ENCODE assay signal across 24 cellular contexts in the genomic region with DNA sequence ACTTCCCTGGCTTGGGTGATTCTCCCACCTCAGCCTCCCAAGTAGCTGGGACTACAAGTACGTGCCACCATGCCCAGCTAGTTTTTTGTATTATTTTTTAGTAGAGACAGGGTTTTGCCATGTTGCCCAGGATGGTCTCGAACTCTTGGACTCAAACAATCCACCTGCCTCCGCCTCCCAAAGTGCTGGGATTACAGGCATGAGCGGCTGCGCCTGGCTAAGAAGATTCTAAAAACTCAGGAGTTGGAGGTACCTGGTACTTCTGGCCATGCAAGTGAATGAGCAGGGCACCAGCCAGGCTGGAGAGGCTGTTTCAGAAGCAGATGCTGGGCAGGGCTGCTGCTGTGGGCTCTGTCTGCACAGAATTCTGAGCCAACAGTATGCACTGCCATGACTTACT. TPM values are rescaled to one million over a fixed set of nuclear protein-coding genes. Genes with fewer than 3 reads are reported as not detected.
A peak's percentile ranks its signal among the peaks of the same experiment; 100 is the strongest.
DNase-seq lines count a peak whose midpoint lies in the region; ATAC-seq and TF ChIP-seq lines count a peak whose summit lies in the region.
"Had no signal": no experiment of that assay in that cellular context is flagged by ENCODE, and none has a peak within 500 bp of the region (broad histone marks: within the 10 kb centered on the region; RNA-seq: fewer than 3 reads in every experiment).

No MANE protein-coding gene starts in this region.

- no peaks in the 10 kb centered on the region for H3K79me2 ChIP-seq in neural progenitor cell (ENCODE audit: low read depth)

- intact Hi-C loops in CD14-positive monocyte (cut with micrococcal nuclease) (no loop called here), transverse colon (cut with DNase I; ENCODE audit: low total_unique reads) (no loop called here)

- in situ Hi-C loops in transverse colon (cut with MboI; ENCODE audit: low pct_ligation_motif_present in 1 of 4, low pct_unique_long_range_greater_than_20kb in 1 of 4, low sequenced_read_pairs in 3 of 4) = no loop called here

- H3F3A ChIP-seq in neural progenitor cell (ENCODE audit: low read depth) = peaks cover 13% of the 10 kb centered on the region

- WGBS in transverse colon (ENCODE audit: low coverage in 1 of 2), 2 donors = 100% methylated on average over 5 of the region's 5 CpGs; no CpG with 5 or more reads in 1 of the 2 donors

- H3K27me3 Mint-ChIP-seq in CD14-positive monocyte (ENCODE audit: low read depth in 3 of 3) (peaks cover 26 to 31% (median 27%) of the 10 kb centered on the region in 3 donors), neural progenitor cell (ENCODE audit: insufficient read depth, low read depth) (peaks cover 9% of the 10 kb centered on the region)
- H3K27me3 Mint-ChIP-seq: CD4-positive, CD25-positive, alpha-beta regulatory T cell had no signal

- ATAC-seq in HG02798 (IDR thresholded peaks at IDR 0.05; ENCODE audit: poor library complexity, unreplicated experiment) = no peak
- no peak for ATAC-seq in HG03095 (IDR thresholded peaks at IDR 0.05; ENCODE audit: unreplicated experiment)
- ATAC-seq: Right ventricle myocardium inferior, SK-N-SH treated with all-trans-retinoic acid at 6 μM for 48 hours had no signal

- no peak overlapping the region for H3K4me3 Mint-ChIP-seq in CD14-positive monocyte
- H3K4me3 Mint-ChIP-seq in neural progenitor cell = no peak overlapping the region
- H3K4me3 Mint-ChIP-seq: HFFc6 had no signal

- H4K20me1 ChIP-seq in neural progenitor cell (ENCODE audit: low read depth) = no peaks in the 10 kb centered on the region

- TF ChIP-seq CTCF in CD14-positive monocyte (IDR thresholded peaks at IDR 0.05) (no peak), Peyer's patch (IDR thresholded peaks at IDR 0.05) (no peak), neural progenitor cell (IDR thresholded peaks at IDR 0.05) (no peak), transverse colon (IDR thresholded peaks at IDR 0.05) (no peak)

- H3K36me3 ChIP-seq in Peyer's patch (peaks cover 0 to 23% (median 0%) of the 10 kb centered on the region in 3 donors), neural progenitor cell (no peaks in the 10 kb centered on the region), transverse colon (peaks cover 0 to 6% (median 0%) of the 10 kb centered on the region in 4 donors)
- H3K36me3 ChIP-seq: HAP-1, SJCRH30 had no signal

- H3K4me1 ChIP-seq in Peyer's patch = peaks cover 4 to 20% (median 13%) of the 10 kb centered on the region in 4 donors
- H3K4me1 ChIP-seq in neural progenitor cell = peaks cover under 1% of the 10 kb centered on the region
- H3K4me1 ChIP-seq in transverse colon = peaks cover 11 to 20% (median 18%) of the 10 kb centered on the region in 4 donors
- H3K4me1 ChIP-seq: HAP-1, SJCRH30 had no signal

- H3K27ac Mint-ChIP-seq in CD14-positive monocyte (no peak overlapping the region), neural progenitor cell (no peak overlapping the region)
- H3K27ac Mint-ChIP-seq: CD4-positive, CD25-positive, alpha-beta regulatory T cell; HFFc6 had no signal

- TF ChIP-seq POLR2A in Peyer's patch (IDR thresholded peaks at IDR 0.05) (no peak), transverse colon (IDR thresholded peaks at IDR 0.05) (no peak)

- H3K4me2 ChIP-seq in neural progenitor cell = no peak overlapping the region

- TF ChIP-seq EP300 in transverse colon (IDR thresholded peaks at IDR 0.05; ENCODE audit: low read depth) = no peak

- DNase-seq in CD14-positive monocyte (ENCODE audit: low spot score) (peak; percentile 22), Peyer's patch (peak in 2 of 3 donors; percentile 24 to 29), neural progenitor cell (ENCODE audit: low spot score) (no peak), transverse colon (peak; percentile 3), AG08395 (ENCODE audit: low spot score) (no peak)
- DNase-seq: ACHN; CD4-positive, CD25-positive, alpha-beta regulatory T cell; GOT3; HFFc6; KG1; MG63; NCI-H1105 treated with DMSO at 0.1 percent for 48 hours; NCI-H146; NCI-H1930; NCI-H2107; NCI-H446; NCI-H524 treated with DMSO at 0.1 percent for 48 hours; NCI-H774; SJCRH30 had no signal

- no peak overlapping the region for H3K27ac ChIP-seq in Peyer's patch
- H3K27ac ChIP-seq in neural progenitor cell = no peak overlapping the region
- no peak overlapping the region for H3K27ac ChIP-seq in transverse colon
- H3K27ac ChIP-seq: SJCRH30 had no signal

- peaks cover 0 to 11% (median 7%) of the 10 kb centered on the region in 7 donors for H3K9me3 Mint-ChIP-seq in CD14-positive monocyte
- H3K9me3 Mint-ChIP-seq in neural progenitor cell = no peaks in the 10 kb centered on the region
- H3K9me3 Mint-ChIP-seq: HFFc6 had no signal

- peaks cover 23 to 46% of the 10 kb centered on the region in 2 donors for H3K36me3 Mint-ChIP-seq in CD14-positive monocyte
- peaks cover 13% of the 10 kb centered on the region for H3K36me3 Mint-ChIP-seq in neural progenitor cell

- peaks cover 26% of the 10 kb centered on the region for H3K4me1 Mint-ChIP-seq in CD14-positive monocyte
- peaks cover 3% of the 10 kb centered on the region for H3K4me1 Mint-ChIP-seq in neural progenitor cell

- H3K27me3 ChIP-seq in Peyer's patch = no peaks in the 10 kb centered on the region
- peaks cover 19% of the 10 kb centered on the region for H3K27me3 ChIP-seq in neural progenitor cell
- no peaks in the 10 kb centered on the region for H3K27me3 ChIP-seq in transverse colon
- H3K27me3 ChIP-seq: MG63, SJCRH30 had no signal

- peak overlapping the region; percentile 27 for H3K9ac ChIP-seq in neural progenitor cell

- H3K4me3 ChIP-seq in Peyer's patch (no peak overlapping the region), neural progenitor cell (no peak overlapping the region), transverse colon (no peak overlapping the region)
- H3K4me3 ChIP-seq: HAP-1, MG63, SJCRH30 had no signal

- H2AFZ ChIP-seq in neural progenitor cell (replicated peaks) = no peak overlapping the region

- H3K9me3 ChIP-seq in Peyer's patch (no peaks in the 10 kb centered on the region), neural progenitor cell (ENCODE audit: low read depth) (no peaks in the 10 kb centered on the region), transverse colon (no peaks in the 10 kb centered on the region)
- H3K9me3 ChIP-seq: HAP-1, MG63, SJCRH30 had no signal

RNA-seq across cellular contexts. Expression of gene MZF1, which starts 6.1 kb away (rescaled TPM):
- polyA plus RNA-seq in CD14-positive monocyte = 1 to 10 TPM; 1.6 to 1.7 TPM
- total RNA-seq in Peyer's patch (100 to 1,000 TPM in 1 of 4 donors, 10 to 100 TPM in 3; 60.9 to 123 (median 82.3) TPM), neural progenitor cell (ENCODE audit: low replicate concordance) (8.4 and 32.3 TPM in 2 replicates), transverse colon (100 to 1,000 TPM in 1 of 4 donors, 10 to 100 TPM in 3; 45.5 to 113 (median 67.1) TPM)

RNA-seq across cellular contexts. Expression of gene UBE2M, which starts 8.6 kb away (rescaled TPM):
- polyA plus RNA-seq in CD14-positive monocyte = 10 to 100 TPM in 1 of 2 donors, 1 to 10 TPM in 1; 7.8 to 14.3 TPM
- total RNA-seq in Peyer's patch (10 to 100 TPM; 10.2 to 37.1 (median 18.5) TPM), neural progenitor cell (ENCODE audit: low replicate concordance) (59.3 and 73.3 TPM in 2 replicates), transverse colon (10 to 100 TPM; 24.2 to 56.9 (median 26.7) TPM)

RNA-seq across cellular contexts. Expression of gene CHMP2A, which starts 12.1 kb away (rescaled TPM):
- 100 to 1,000 TPM; 290 to 323 TPM for polyA plus RNA-seq in CD14-positive monocyte
- 100 to 1,000 TPM in 2 of 4 donors, 10 to 100 TPM in 2; 79.2 to 115 (median 101) TPM for total RNA-seq in Peyer's patch
- 141 and 148 TPM in 2 replicates for total RNA-seq in neural progenitor cell (ENCODE audit: low replicate concordance)
- 100 to 1,000 TPM in 3 of 4 donors, 10 to 100 TPM in 1; 24.7 to 194 (median 141) TPM for total RNA-seq in transverse colon

RNA-seq across cellular contexts. Expression of gene TRIM28, which starts 23.1 kb away (rescaled TPM):
- polyA plus RNA-seq in CD14-positive monocyte = 10 to 100 TPM; 16.2 to 35.0 TPM
- total RNA-seq in Peyer's patch = 100 to 1,000 TPM; 164 to 281 (median 196) TPM
- 390 and 678 TPM in 2 replicates for total RNA-seq in neural progenitor cell (ENCODE audit: low replicate concordance)
- 100 to 1,000 TPM; 180 to 694 (median 297) TPM for total RNA-seq in transverse colon

RNA-seq across cellular contexts. Expression of gene ZBTB45, which starts 47.4 kb away (rescaled TPM):
- 1 to 10 TPM; 2.2 to 2.6 TPM for polyA plus RNA-seq in CD14-positive monocyte
- total RNA-seq in Peyer's patch (10 to 100 TPM in 3 of 4 donors, 1 to 10 TPM in 1; 7.4 to 21.6 (median 14.3) TPM), neural progenitor cell (ENCODE audit: low replicate concordance) (2.2 and 12.8 TPM in 2 replicates), transverse colon (10 to 100 TPM; 12.8 to 24.7 (median 18.1) TPM)

Comparison
In these comparisons a context has a peak if more than half of its experiments do, and no peak if none do; other contexts are left out.
1. DNase-seq: peak in CD14-positive monocyte (single experiment), Peyer's patch (2 of 3) and transverse colon (single experiment); none in neural progenitor cell (single experiment) and AG08395 (single experiment).